In genomic region chr10:96124230-96125141, GRCh38 we compare ENCODE assay signal across 8 cellular contexts. TPM values are rescaled to one million over a fixed set of nuclear protein-coding genes. Genes with fewer than 3 reads are reported as not detected.
DNase-seq lines count a peak whose midpoint lies in the region; ATAC-seq and TF ChIP-seq lines count a peak whose summit lies in the region.

No MANE protein-coding gene starts in this region.

- H3K4me1 ChIP-seq in foreskin keratinocyte: peaks cover 11% of the 10 kb centered on the region

- no peaks in the 10 kb centered on the region for H3K27me3 ChIP-seq in foreskin keratinocyte

- no peak for TF ChIP-seq CTCF in RWPE1 (conservative IDR thresholded peaks at IDR 0.05; ENCODE audit: low read depth)
- no peak for TF ChIP-seq CTCF in foreskin keratinocyte (conservative IDR thresholded peaks at IDR 0.05)

- CTCF ChIA-PET in RWPE1 (lab: Yijun Ruan, JAX): interaction anchor here (0.6 to 0.7 kb wide), 2 partner anchors 15 to 30 kb away, joined by 3 read pairs; no protein-coding TSS in a partner anchor

- POLR2A ChIA-PET in RWPE1 (lab: Yijun Ruan, JAX; ENCODE audit: low non-redundant PET): no interaction called here

- H3K27ac ChIP-seq in RWPE1 (peak overlapping the region; percentile 79), foreskin keratinocyte (no peak overlapping the region)

- ATAC-seq in foreskin keratinocyte: peak; percentile 93
- ATAC-seq in HG03039 (IDR thresholded peaks at IDR 0.05; ENCODE audit: unreplicated experiment): no peak

- DNase-seq in AG08396 (ENCODE audit: low spot score) (peak; percentile 58), HK-2 (ENCODE audit: unreplicated experiment) (peak; percentile 47), RWPE1 (ENCODE audit: low spot score) (peak; percentile 46), foreskin keratinocyte (peak; percentile 32 to 59), smooth muscle cell of the brain vasculature (ENCODE audit: low read depth, low spot score) (peak; percentile 7), RKO (ENCODE audit: low spot score) (no peak)
- no peak for DNase-seq in activated CD4-positive, alpha-beta T cell treated with anti-CD3 and anti-CD28 coated beads for 1 hour

RNA-seq across cellular contexts. Expression of gene ZNF518A, which starts 5.6 kb away (rescaled TPM):
- total RNA-seq in foreskin keratinocyte: 10.3 and 11.1 TPM in 2 replicates
- polyA plus RNA-seq in foreskin keratinocyte: 1.2 and 1.5 TPM in 2 replicates

Comparison
In these comparisons a context has a peak if more than half of its experiments do, and no peak if none do; other contexts are left out.
1. DNase-seq: peak in AG08396 (single experiment), HK-2 (single experiment), RWPE1 (single experiment), foreskin keratinocyte (2 of 2) and smooth muscle cell of the brain vasculature (single experiment); none in activated CD4-positive, alpha-beta T cell treated with anti-CD3 and anti-CD28 coated beads for 1 hour (single experiment) and RKO (single experiment).